Comparison of ENCODE assay signal across 35 cellular contexts in genomic region chr4:54904953-54905352, GRCh38.
"Had no signal": no experiment of that assay in that cellular context is flagged by ENCODE, and none has a peak within 500 bp of the region (broad histone marks: within the 10 kb centered on the region; RNA-seq: fewer than 3 reads in every experiment).

No MANE protein-coding gene starts in this region.

- H3K4me1 ChIP-seq: adrenal gland, body of pancreas had no signal

- H3K4me3 Mint-ChIP-seq: activated B cell treated with CpG ODN at 0.5 μM for 24 hours; activated CD4-positive, alpha-beta memory T cell treated with anti-CD3 and anti-CD28 coated beads for 36 hours; activated CD4-positive, alpha-beta T cell treated with anti-CD3 and anti-CD28 coated beads, Interleukin-2, amount 10 ng/mL, durations not matched to agents 24 days and 14 days; activated CD8-positive, alpha-beta T cell treated with anti-CD3 and anti-CD28 coated beads for 36 hours; activated naive CD4-positive, alpha-beta T cell treated with anti-CD3 and anti-CD28 coated beads for 36 hours; activated naive CD8-positive, alpha-beta T cell treated with anti-CD3 and anti-CD28 coated beads for 36 hours; activated T-cell treated with anti-CD3 and anti-CD28 coated beads, Interleukin-2, amount 50 U/mL, for 4 hours; activated T-cell treated with anti-CD3 and anti-CD28 coated beads, Interleukin-2, amount 50 U/mL, for 72 hours; activated T-helper 1 cell treated with anti-CD3 and anti-CD28 coated beads, Interleukin-12 subunit alpha, Interleukin-12 subunit beta, Interleukin-2, Interleukin-4 antibody, amounts not matched to agents 30 ng/mL and 10 ng/mL and 1 ng/mL, durations not matched to agents 14 hours and 24 hours and 36 hours; activated T-helper 17 cell treated with anti-CD3 and anti-CD28 coated beads, Interleukin-2, amount 50 U/mL, for 72 hours; T-cell; T-helper 17 cell had no signal

- H3K36me3 ChIP-seq: adrenal gland, brain microvascular endothelial cell, cardiac muscle cell had no signal

- ATAC-seq: activated CD8-positive, alpha-beta T cell treated with anti-CD3 and anti-CD28 coated beads for 36 hours; activated naive CD4-positive, alpha-beta T cell treated with anti-CD3 and anti-CD28 coated beads, Interleukin-2, amount 50 U/mL, for 72 hours; activated T-cell treated with anti-CD3 and anti-CD28 coated beads, Interleukin-2, amount 50 U/mL, for 4 hours; activated T-cell treated with anti-CD3 and anti-CD28 coated beads, Interleukin-2, amount 50 U/mL, for 72 hours; activated T-helper 17 cell treated with anti-CD3 and anti-CD28 coated beads, Interleukin-2, amount 50 U/mL, for 72 hours; body of pancreas; T-cell; T-helper 17 cell had no signal

- H3K27ac Mint-ChIP-seq: activated B cell treated with CpG ODN at 0.5 μM for 24 hours; activated CD4-positive, alpha-beta memory T cell treated with anti-CD3 and anti-CD28 coated beads for 36 hours; activated CD4-positive, alpha-beta T cell treated with anti-CD3 and anti-CD28 coated beads, Interleukin-2, amount 10 ng/mL, durations not matched to agents 24 days and 14 days; activated CD8-positive, alpha-beta T cell treated with anti-CD3 and anti-CD28 coated beads for 36 hours; activated naive CD4-positive, alpha-beta T cell treated with anti-CD3 and anti-CD28 coated beads for 36 hours; activated naive CD4-positive, alpha-beta T cell treated with anti-CD3 and anti-CD28 coated beads, Interleukin-2, amount 50 U/mL, for 72 hours; activated naive CD8-positive, alpha-beta T cell treated with anti-CD3 and anti-CD28 coated beads for 36 hours; activated T-cell treated with anti-CD3 and anti-CD28 coated beads, Interleukin-2, amount 50 U/mL, for 72 hours; activated T-helper 1 cell treated with anti-CD3 and anti-CD28 coated beads, Interleukin-12 subunit alpha, Interleukin-12 subunit beta, Interleukin-2, Interleukin-4 antibody, amounts not matched to agents 30 ng/mL and 10 ng/mL and 1 ng/mL, durations not matched to agents 14 hours and 24 hours and 36 hours; activated T-helper 17 cell treated with anti-CD3 and anti-CD28 coated beads, Interleukin-2, amount 50 U/mL, for 72 hours; T-cell; T-helper 17 cell had no signal

- H3K27me3 Mint-ChIP-seq: activated B cell treated with CpG ODN at 0.5 μM for 24 hours; activated CD4-positive, alpha-beta memory T cell treated with anti-CD3 and anti-CD28 coated beads for 36 hours; activated CD4-positive, alpha-beta T cell treated with anti-CD3 and anti-CD28 coated beads, Interleukin-2, amount 10 ng/mL, durations not matched to agents 24 days and 14 days; activated CD8-positive, alpha-beta T cell treated with anti-CD3 and anti-CD28 coated beads for 36 hours; activated naive CD8-positive, alpha-beta T cell treated with anti-CD3 and anti-CD28 coated beads for 36 hours; T-cell had no signal

- H3K4me1 Mint-ChIP-seq: activated CD4-positive, alpha-beta T cell treated with anti-CD3 and anti-CD28 coated beads, Interleukin-2, amount 10 ng/mL, durations not matched to agents 24 days and 14 days; activated naive CD8-positive, alpha-beta T cell treated with anti-CD3 and anti-CD28 coated beads for 36 hours; activated T-helper 17 cell treated with anti-CD3 and anti-CD28 coated beads, Interleukin-2, amount 50 U/mL, for 72 hours; T-helper 17 cell had no signal

- FAIRE-seq: astrocyte, bronchial epithelial cell, TTC549 had no signal

- H3K27ac ChIP-seq: adrenal gland, body of pancreas, brain microvascular endothelial cell, cardiac muscle cell, VCaP had no signal

- H3K4me3 ChIP-seq: adrenal gland, body of pancreas, cardiac muscle cell had no signal

- H3K27me3 ChIP-seq: adrenal gland, body of pancreas, brain microvascular endothelial cell, cardiac muscle cell had no signal

- H3K9me3 ChIP-seq: adrenal gland, body of pancreas had no signal

- H3K36me3 Mint-ChIP-seq: activated naive CD8-positive, alpha-beta T cell treated with anti-CD3 and anti-CD28 coated beads for 36 hours had no signal

- DNase-seq: activated B cell treated with CpG ODN at 0.5 μM for 24 hours; activated CD4-positive, alpha-beta memory T cell treated with anti-CD3 and anti-CD28 coated beads for 36 hours; activated CD4-positive, alpha-beta T cell treated with anti-CD3 and anti-CD28 coated beads for 4 hours; activated CD4-positive, alpha-beta T cell treated with anti-CD3 and anti-CD28 coated beads, Interleukin-2, amount 10 ng/mL, durations not matched to agents 24 days and 14 days; activated CD4-positive, alpha-beta T cell treated with anti-CD3 and anti-CD28 coated beads, Interleukin-2, amount 50 U/mL, for 1 hour; activated CD4-positive, alpha-beta T cell treated with anti-CD3 and anti-CD28 coated beads, Interleukin-2, amount 50 U/mL, for 4 hours; activated CD4-positive, CD25-positive, alpha-beta regulatory T cell treated with anti-CD3 and anti-CD28 coated beads, Interleukin-2, amount 50 U/mL, for 72 hours; activated CD8-positive, alpha-beta memory T cell treated with anti-CD3 and anti-CD28 coated beads, Interleukin-2, amount 50 U/mL, for 4 hours; activated CD8-positive, alpha-beta T cell treated with anti-CD3 and anti-CD28 coated beads for 36 hours; activated effector memory CD4-positive, alpha-beta T cell treated with anti-CD3 and anti-CD28 coated beads, Interleukin-2, amount 50 U/mL, for 16 hours; activated gamma-delta T cell treated with Interleukin-2 at 50 U/mL for 16 hours; activated naive CD4-positive, alpha-beta T cell; activated naive CD4-positive, alpha-beta T cell treated with anti-CD3 and anti-CD28 coated beads for 36 hours; activated naive CD4-positive, alpha-beta T cell treated with anti-CD3 and anti-CD28 coated beads, Interleukin-2, amount 50 U/mL, for 16 hours; activated naive CD8-positive, alpha-beta T cell treated with anti-CD3 and anti-CD28 coated beads for 36 hours; activated T-cell treated with anti-CD3 and anti-CD28 coated beads for 4 hours; activated T-cell treated with anti-CD3 and anti-CD28 coated beads, Interleukin-2, amount 50 U/mL, for 1 hour; activated T-cell treated with anti-CD3 and anti-CD28 coated beads, Interleukin-2, amount 50 U/mL, for 4 hours; activated T-cell treated with anti-CD3 and anti-CD28 coated beads, Interleukin-2, amount 50 U/mL, for 72 hours; adrenal gland; amniotic stem cell; aorta; body of pancreas; brain microvascular endothelial cell; caudate nucleus; T-cell; T-helper 17 cell had no signal
